In the genomic region with DNA sequence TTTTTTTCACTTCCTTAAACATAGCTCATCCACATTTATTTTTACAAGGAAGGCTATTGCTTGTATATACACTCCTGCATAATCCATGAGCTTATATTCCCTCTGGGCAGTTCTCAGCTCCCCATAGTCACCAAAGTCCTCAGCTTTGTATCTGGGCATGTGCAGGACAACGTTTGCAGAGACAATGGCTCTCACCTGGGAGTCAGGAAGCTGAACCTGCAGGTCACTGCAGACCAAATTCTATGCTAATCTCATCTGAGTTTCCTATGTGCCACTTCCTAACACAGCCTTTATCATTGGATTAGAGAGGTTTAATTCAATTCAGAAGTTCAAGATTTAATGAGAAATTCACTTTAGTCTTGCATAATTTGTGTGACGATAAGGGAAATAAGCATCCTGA, we compare ENCODE assay signal across 27 cellular contexts.
"Had no signal": no experiment of that assay in that cellular context is flagged by ENCODE, and none has a peak within 500 bp of the region (broad histone marks: within the 10 kb centered on the region; RNA-seq: fewer than 3 reads in every experiment).

No MANE protein-coding gene starts in this region.

- H3K4me2 ChIP-seq: KMS-11, PC-9 had no signal

- H3K9ac ChIP-seq: KMS-11 had no signal

- H3K36me3 ChIP-seq: adrenal gland had no signal

- H3K36me3 Mint-ChIP-seq: activated naive CD4-positive, alpha-beta T cell treated with anti-CD3 and anti-CD28 coated beads, Interleukin-2, amount 50 U/mL, for 72 hours had no signal

- H3K27ac Mint-ChIP-seq: activated CD4-positive, alpha-beta T cell treated with anti-CD3 and anti-CD28 coated beads for 36 hours; activated CD4-positive, alpha-beta T cell treated with anti-CD3 and anti-CD28 coated beads, Interleukin-2, amount 10 ng/mL, durations not matched to agents 7 days and 5 days; activated CD8-positive, alpha-beta T cell treated with anti-CD3 and anti-CD28 coated beads, Interleukin-2, amount 10 ng/mL, durations not matched to agents 7 days and 5 days; activated naive CD4-positive, alpha-beta T cell treated with anti-CD3 and anti-CD28 coated beads for 36 hours; activated naive CD4-positive, alpha-beta T cell treated with anti-CD3 and anti-CD28 coated beads, Interleukin-2, amount 50 U/mL, for 72 hours; activated T-cell treated with anti-CD3 and anti-CD28 coated beads, Interleukin-2, amount 50 U/mL, for 24 hours; activated T-helper 2 cell treated with anti-CD3 and anti-CD28 coated beads, Interferon-gamma antibody, Interleukin-2, Interleukin-4, amounts not matched to agents 10 μg/mL and 5 μg/mL and 100 μg/mL, durations not matched to agents 14 hours and 24 hours and 36 hours had no signal

- H3K27me3 ChIP-seq: body of pancreas had no signal

- H3K9me3 ChIP-seq: adrenal gland, body of pancreas had no signal

- ATAC-seq: activated CD4-positive, alpha-beta T cell treated with anti-CD3 and anti-CD28 coated beads for 36 hours; activated CD4-positive, CD25-positive, alpha-beta regulatory T cell treated with anti-CD3 and anti-CD28 coated beads, Interleukin-2, amount 50 U/mL, for 24 hours; activated CD8-positive, alpha-beta T cell treated with anti-CD3 and anti-CD28 coated beads, Interleukin-2, amount 10 ng/mL, durations not matched to agents 7 days and 5 days; activated naive CD4-positive, alpha-beta T cell treated with anti-CD3 and anti-CD28 coated beads, Interleukin-2, amount 50 U/mL, for 72 hours; body of pancreas had no signal

- H3K9me3 Mint-ChIP-seq: activated CD4-positive, alpha-beta T cell treated with anti-CD3 and anti-CD28 coated beads, Interleukin-2, amount 10 ng/mL, durations not matched to agents 7 days and 5 days; activated naive CD4-positive, alpha-beta T cell treated with anti-CD3 and anti-CD28 coated beads for 36 hours; activated naive CD4-positive, alpha-beta T cell treated with anti-CD3 and anti-CD28 coated beads, Interleukin-2, amount 50 U/mL, for 72 hours; activated T-cell treated with anti-CD3 and anti-CD28 coated beads, Interleukin-2, amount 50 U/mL, for 24 hours; activated T-helper 2 cell treated with anti-CD3 and anti-CD28 coated beads, Interferon-gamma antibody, Interleukin-2, Interleukin-4, amounts not matched to agents 10 μg/mL and 5 μg/mL and 100 μg/mL, durations not matched to agents 14 hours and 24 hours and 36 hours had no signal

- H2AFZ ChIP-seq: PC-9 had no signal

- H3K27ac ChIP-seq: adrenal gland, body of pancreas, KMS-11, PC-9, SK-N-MC had no signal

- H3K4me3 Mint-ChIP-seq: activated CD4-positive, alpha-beta T cell treated with anti-CD3 and anti-CD28 coated beads for 36 hours; activated CD4-positive, alpha-beta T cell treated with anti-CD3 and anti-CD28 coated beads, Interleukin-2, amount 10 ng/mL, durations not matched to agents 7 days and 5 days; activated CD8-positive, alpha-beta T cell treated with anti-CD3 and anti-CD28 coated beads, Interleukin-2, amount 10 ng/mL, durations not matched to agents 7 days and 5 days; activated naive CD4-positive, alpha-beta T cell treated with anti-CD3 and anti-CD28 coated beads for 36 hours; activated T-cell treated with anti-CD3 and anti-CD28 coated beads, Interleukin-2, amount 50 U/mL, for 24 hours had no signal

- DNase-seq: activated CD4-positive, alpha-beta T cell treated with anti-CD3 and anti-CD28 coated beads for 36 hours; activated CD4-positive, alpha-beta T cell treated with anti-CD3 and anti-CD28 coated beads, Interleukin-2, amount 10 ng/mL, durations not matched to agents 7 days and 5 days; activated CD4-positive, alpha-beta T cell treated with anti-CD3 and anti-CD28 coated beads, Interleukin-2, amount 50 U/mL, for 48 hours; activated CD8-positive, alpha-beta T cell treated with anti-CD3 and anti-CD28 coated beads, Interleukin-2, amount 10 ng/mL, durations not matched to agents 7 days and 5 days; activated gamma-delta T cell treated with Interleukin-2 at 50 U/mL for 16 hours; activated naive CD4-positive, alpha-beta T cell treated with anti-CD3 and anti-CD28 coated beads for 36 hours; activated T-cell treated with anti-CD3 and anti-CD28 coated beads, Interleukin-2, amount 50 U/mL, for 24 hours; adrenal gland; body of pancreas; caudate nucleus; NCI-H1092 treated with DMSO at 0.1 percent for 48 hours; NCI-H146; NCI-H187; NCI-H2029 treated with DMSO at 0.1 percent for 48 hours; NCI-H2107; NCI-H2171; NCI-H510A; NCI-H526; NCI-H748 treated with DMSO at 0.1 percent for 48 hours; PC-9; Right ventricle myocardium superior; T1000 had no signal

- H3K4me3 ChIP-seq: adrenal gland, body of pancreas, PC-9, SK-N-MC had no signal
